1 cellular context compared by ENCODE assay signal in genomic region chr6:17679726-17680125, GRCh38.
TF ChIP-seq lines count a peak whose summit lies in the region.

No MANE protein-coding gene starts in this region.

TF ChIP-seq in K562, 482 proteins besides CTCF, POLR2A, EP300 and RAD21:
- no peak for TF ChIP-seq CBX5 (IDR thresholded peaks at IDR 0.05; ENCODE audit: borderline replicate concordance, low read depth)
- no peak for TF ChIP-seq TAF1 (IDR thresholded peaks at IDR 0.05; ENCODE audit: control insufficient read depth, extremely low read depth, insufficient read depth, low read length, severe bottlenecking)
- no peak for TF ChIP-seq ZNF785 (CRISPR knock-in tag; IDR thresholded peaks at IDR 0.05)
- no peak for TF ChIP-seq CBFA2T3 (IDR thresholded peaks at IDR 0.05)
- TF ChIP-seq NKRF (IDR thresholded peaks at IDR 0.05; ENCODE audit: borderline replicate concordance) = no peak
- TF ChIP-seq ZNF197 (CRISPR knock-in tag; IDR thresholded peaks at IDR 0.05; ENCODE audit: low read depth) = no peak
- no peak for TF ChIP-seq CXXC5 (CRISPR knock-in tag; IDR thresholded peaks at IDR 0.05)
- TF ChIP-seq ZNF407 (IDR thresholded peaks at IDR 0.05; ENCODE audit: low read depth) = no peak
